Comparison of ENCODE assay signal across 13 cellular contexts in genomic region chr17:39626171-39626670, GRCh38. TPM values are rescaled to one million over a fixed set of nuclear protein-coding genes. Genes with fewer than 3 reads are reported as not detected.
DNase-seq lines count a peak whose midpoint lies in the region; ATAC-seq and TF ChIP-seq lines count a peak whose summit lies in the region.
"Had no signal": no experiment of that assay in that cellular context is flagged by ENCODE, and none has a peak within 500 bp of the region (broad histone marks: within the 10 kb centered on the region; RNA-seq: fewer than 3 reads in every experiment).

No MANE protein-coding gene starts in this region.

- no peak for TF ChIP-seq CTCF in chondrocyte (IDR thresholded peaks at IDR 0.05)

- peaks cover 7% of the 10 kb centered on the region; the same call in 1 of the 2 replicates for H3F3A ChIP-seq in GM23248 (ENCODE audit: insufficient read depth)

- POLR2A ChIA-PET in naive thymus-derived CD4-positive, alpha-beta T cell (lab: Charles Lee), result interaction anchor here (0.6 to 0.7 kb wide), 2 partner anchors 19 to 239 kb away, joined by 3 read pairs; no protein-coding TSS in a partner anchor

- peak overlapping the region; percentile 72 for H3K4me2 ChIP-seq in GM23248 (ENCODE audit: unreplicated experiment)
- H3K4me2 ChIP-seq: KMS-11 had no signal

- in situ Hi-C loops in GM23248 (cut with MboI), result loop anchor here (10.0 kb wide), 1 partner anchor 129 kb away; no protein-coding TSS in a partner anchor

- peaks cover 17% of the 10 kb centered on the region for H3K4me1 Mint-ChIP-seq in chondrocyte (ENCODE audit: low read depth)
- peaks cover 12 to 37% (median 23%) of the 10 kb centered on the region in 7 donors for H3K4me1 Mint-ChIP-seq in naive thymus-derived CD4-positive, alpha-beta T cell

- no peak overlapping the region for H3K27ac Mint-ChIP-seq in chondrocyte (ENCODE audit: unreplicated experiment)
- H3K27ac Mint-ChIP-seq in naive thymus-derived CD4-positive, alpha-beta T cell, result no peak overlapping the region

- H3K36me3 Mint-ChIP-seq in chondrocyte (ENCODE audit: low read depth), result peaks cover 3% of the 10 kb centered on the region
- no peaks in the 10 kb centered on the region for H3K36me3 Mint-ChIP-seq in naive thymus-derived CD4-positive, alpha-beta T cell

- peak overlapping the region; percentile 70; the same call in 1 of the 2 replicates for H3K4me3 ChIP-seq in ACC112 (ENCODE audit: low read depth, low read length)
- peak overlapping the region; percentile 56; the same call in 1 of the 2 replicates for H3K4me3 ChIP-seq in GM23248
- H3K4me3 ChIP-seq in naive thymus-derived CD4-positive, alpha-beta T cell (ENCODE audit: low read length), result no peak overlapping the region

- no peaks in the 10 kb centered on the region for H4K20me1 ChIP-seq in GM23248 (ENCODE audit: insufficient read depth)

- DNase-seq in GM23248 (no peak), chondrocyte (ENCODE audit: low spot score) (no peak), Kasumi-1 (lab: John Stamatoyannopoulos, UW) (no peak), hippocampal formation (lab: John Stamatoyannopoulos, UW) (no peak)
- no peak for DNase-seq in naive thymus-derived CD4-positive, alpha-beta T cell
- DNase-seq: central memory CD4-positive, alpha-beta T cell; foreskin melanocyte; NCI-H345; SHP77; upper lobe of right lung had no signal

- intact Hi-C loops in naive thymus-derived CD4-positive, alpha-beta T cell (cut with micrococcal nuclease), result no loop called here

- H3K4me1 ChIP-seq in ACC112 (ENCODE audit: control insufficient read depth, insufficient read depth, low read length, unreplicated experiment), result peaks cover 7% of the 10 kb centered on the region
- no peaks in the 10 kb centered on the region for H3K4me1 ChIP-seq in GM23248 (ENCODE audit: insufficient read depth)
- H3K4me1 ChIP-seq in naive thymus-derived CD4-positive, alpha-beta T cell (ENCODE audit: control insufficient read depth in 2 of 2, insufficient read depth in 2 of 2, low read length in 2 of 2), result peaks cover 6 to 17% of the 10 kb centered on the region in 2 donors

- no peaks in the 10 kb centered on the region for H3K9me3 Mint-ChIP-seq in chondrocyte (ENCODE audit: low read depth)
- peaks cover 0 to 1% (median 0%) of the 10 kb centered on the region in 11 donors for H3K9me3 Mint-ChIP-seq in naive thymus-derived CD4-positive, alpha-beta T cell

- H3K9me3 ChIP-seq in GM23248 (ENCODE audit: low read depth), result no peaks in the 10 kb centered on the region
- no peaks in the 10 kb centered on the region for H3K9me3 ChIP-seq in naive thymus-derived CD4-positive, alpha-beta T cell (ENCODE audit: control insufficient read depth in 2 of 3, low read length in 3 of 3)
- H3K9me3 ChIP-seq: upper lobe of right lung had no signal

- H3K79me2 ChIP-seq in ACC112 (ENCODE audit: control insufficient read depth, insufficient read depth, low read length, unreplicated experiment) (no peaks in the 10 kb centered on the region), GM23248 (ENCODE audit: insufficient read depth) (no peaks in the 10 kb centered on the region)

- H3K36me3 ChIP-seq in ACC112 (ENCODE audit: insufficient read depth, low read length), result no peaks in the 10 kb centered on the region
- H3K36me3 ChIP-seq in GM23248 (ENCODE audit: low read depth), result no peaks in the 10 kb centered on the region
- no peaks in the 10 kb centered on the region for H3K36me3 ChIP-seq in naive thymus-derived CD4-positive, alpha-beta T cell (ENCODE audit: control insufficient read depth in 2 of 3, insufficient read depth in 3 of 3, low read length in 3 of 3)
- H3K36me3 ChIP-seq: upper lobe of right lung had no signal

- H3K27me3 ChIP-seq in ACC112 (ENCODE audit: insufficient read depth, low read length), result peaks cover 42% of the 10 kb centered on the region
- H3K27me3 ChIP-seq in GM23248 (replicated peaks; ENCODE audit: insufficient read depth), result peaks cover 40% of the 10 kb centered on the region
- H3K27me3 ChIP-seq in naive thymus-derived CD4-positive, alpha-beta T cell (ENCODE audit: control insufficient read depth in 2 of 2, insufficient read depth in 2 of 2, low read length in 2 of 2), result peaks cover 3 to 4% of the 10 kb centered on the region in 2 donors

- H3K9me2 ChIP-seq in GM23248 (ENCODE audit: insufficient read depth), result no peaks in the 10 kb centered on the region

- H3K27me3 Mint-ChIP-seq in chondrocyte (ENCODE audit: low read depth), result peaks cover 38% of the 10 kb centered on the region
- H3K27me3 Mint-ChIP-seq in naive thymus-derived CD4-positive, alpha-beta T cell, result peaks cover 10 to 70% (median 31%) of the 10 kb centered on the region in 5 donors

- WGBS in GM23248 (ENCODE audit: low coverage in 1 of 2, low lambda C conversion rate in 2 of 2, missing lambda C conversion rate in 2 of 2), 2 experiments, result 8 to 15% methylated on average over 10 to 15 of the region's 15 CpGs

- ATAC-seq in naive thymus-derived CD4-positive, alpha-beta T cell, result no peak
- no peak for ATAC-seq in HG03039 (IDR thresholded peaks at IDR 0.05; ENCODE audit: unreplicated experiment)
- ATAC-seq: upper lobe of right lung had no signal

- H3K27ac ChIP-seq in ACC112 (ENCODE audit: low read depth, low read length) (no peak overlapping the region), GM23248 (no peak overlapping the region)
- no peak overlapping the region for H3K27ac ChIP-seq in naive thymus-derived CD4-positive, alpha-beta T cell (ENCODE audit: low read depth, low read length)
- H3K27ac ChIP-seq: KMS-11, upper lobe of right lung had no signal

- no peak overlapping the region for H2AFZ ChIP-seq in ACC112 (ENCODE audit: low read length, unreplicated experiment)
- no peak overlapping the region for H2AFZ ChIP-seq in GM23248

- H3K4me3 Mint-ChIP-seq in chondrocyte (ENCODE audit: unreplicated experiment), result peak overlapping the region; percentile 16
- H3K4me3 Mint-ChIP-seq in naive thymus-derived CD4-positive, alpha-beta T cell, result peak overlapping the region; percentile 1 to 77 (median 58)

- CTCF ChIA-PET in naive thymus-derived CD4-positive, alpha-beta T cell (lab: Charles Lee), result interaction anchor here (1.0 to 8.9 kb wide), 4 partner anchors 9 to 156 kb away, joined by 3 to 104 read pairs (median 8); partner anchors contain the start of gene STARD3

- no peak overlapping the region for H3K9ac ChIP-seq in GM23248
- H3K9ac ChIP-seq: KMS-11 had no signal

RNA-seq across cellular contexts. Expression of gene PPP1R1B, which starts 0.5 kb away (rescaled TPM):
- not detected in 2 replicates for total RNA-seq in GM23248 (2014; rRNA removed; shearing (Covaris generic))
- polyA plus RNA-seq in GM23248 (2016; fragmentation: Nextera tagmentation; extraction: Ambion mirVana), result not detected in 2 replicates
- 0.12 to 0.75 TPM in 2 of 3 replicates, not detected in the other for total RNA-seq in chondrocyte
- total RNA-seq in naive thymus-derived CD4-positive, alpha-beta T cell, result not detected
- not detected for polyA plus RNA-seq in naive thymus-derived CD4-positive, alpha-beta T cell

RNA-seq across cellular contexts. Expression of gene STARD3, which starts 10.7 kb away (rescaled TPM):
- 34.0 and 41.0 TPM in 2 replicates for total RNA-seq in GM23248 (2014; rRNA removed; shearing (Covaris generic))
- polyA plus RNA-seq in GM23248 (2016; fragmentation: Nextera tagmentation; extraction: Ambion mirVana), result 32.3 and 34.1 TPM in 2 replicates
- 39.8 to 49.6 TPM (median 42.3 TPM) in 3 replicates for total RNA-seq in chondrocyte
- total RNA-seq in naive thymus-derived CD4-positive, alpha-beta T cell, result 100 to 1,000 TPM in 2 of 5 experiments, 10 to 100 TPM in 3; 69.8 to 143 (median 99.3) TPM
- 10 to 100 TPM; 46.7 to 56.9 TPM for polyA plus RNA-seq in naive thymus-derived CD4-positive, alpha-beta T cell

RNA-seq across cellular contexts. Expression of gene NEUROD2, which starts 18.5 kb away (rescaled TPM):
- total RNA-seq in GM23248 (2014; rRNA removed; shearing (Covaris generic)), result not detected in 2 replicates
- not detected in 2 replicates for polyA plus RNA-seq in GM23248 (2016; fragmentation: Nextera tagmentation; extraction: Ambion mirVana)
- not detected in 3 replicates for total RNA-seq in chondrocyte
- total RNA-seq in naive thymus-derived CD4-positive, alpha-beta T cell, result not detected
- polyA plus RNA-seq in naive thymus-derived CD4-positive, alpha-beta T cell, result not detected
- total RNA-seq: upper lobe of right lung had no signal

RNA-seq across cellular contexts. Expression of gene TCAP, which starts 38.9 kb away (rescaled TPM):
- 0.43 TPM in 1 of 2 replicates, not detected in the other for total RNA-seq in GM23248 (2014; rRNA removed; shearing (Covaris generic))
- not detected in 2 replicates for polyA plus RNA-seq in GM23248 (2016; fragmentation: Nextera tagmentation; extraction: Ambion mirVana)
- 0.64 to 1.3 TPM (median 0.77 TPM) in 3 replicates for total RNA-seq in chondrocyte
- total RNA-seq in naive thymus-derived CD4-positive, alpha-beta T cell, result 10 to 100 TPM in 1 of 5 experiments, 1 to 10 TPM in 4; 1.7 to 10.5 (median 4.6) TPM
- polyA plus RNA-seq in naive thymus-derived CD4-positive, alpha-beta T cell, result under 1 TPM in 1 of 2 donors, not detected in 1; 0.12 TPM

RNA-seq across cellular contexts. Expression of gene PNMT, which starts 42.0 kb away (rescaled TPM):
- not detected in 2 replicates for total RNA-seq in GM23248 (2014; rRNA removed; shearing (Covaris generic))
- not detected in 2 replicates for polyA plus RNA-seq in GM23248 (2016; fragmentation: Nextera tagmentation; extraction: Ambion mirVana)
- total RNA-seq in chondrocyte, result 0.22 to 2.7 TPM (median 0.46 TPM) in 3 replicates
- under 1 TPM in 4 of 5 experiments, not detected in 1; 0.42 to 0.89 (median 0.50) TPM for total RNA-seq in naive thymus-derived CD4-positive, alpha-beta T cell
- polyA plus RNA-seq in naive thymus-derived CD4-positive, alpha-beta T cell, result under 1 TPM; 0.36 to 0.48 TPM
